Comparison of ENCODE assay signal across 22 cellular contexts in genomic region chr2:147416099-147416498, GRCh38.
DNase-seq lines count a peak whose midpoint lies in the region; ATAC-seq, FAIRE-seq and TF ChIP-seq lines count a peak whose summit lies in the region.
"Had no signal": no experiment of that assay in that cellular context is flagged by ENCODE, and none has a peak within 500 bp of the region (broad histone marks: within the 10 kb centered on the region; RNA-seq: fewer than 3 reads in every experiment).

No MANE protein-coding gene starts in this region.

- ATAC-seq in mucosa of descending colon = peak; percentile 93
- ATAC-seq in T-cell (replicated peaks in 1 of 4) = no peak
- no peak for ATAC-seq in natural killer cell treated with Interleukin-12 subunit alpha and Interleukin-12 subunit beta and Interleukin-15 and Interleukin-18, amount 100 ng/mL, for 72 hours
- ATAC-seq: K562 had no signal

- H3K4me1 ChIP-seq in astrocyte (ENCODE audit: insufficient read depth, low read length) (no peaks in the 10 kb centered on the region), mucosa of descending colon (ENCODE audit: low read depth) (no peaks in the 10 kb centered on the region)
- H3K4me1 ChIP-seq: tibial artery had no signal

- H3K27me3 Mint-ChIP-seq in astrocyte (ENCODE audit: low read depth, unreplicated experiment) = peaks cover 3% of the 10 kb centered on the region
- H3K27me3 Mint-ChIP-seq in T-cell = peaks cover 3 to 12% of the 10 kb centered on the region in 2 donors
- H3K27me3 Mint-ChIP-seq in natural killer cell treated with Interleukin-12 subunit alpha and Interleukin-12 subunit beta and Interleukin-15 and Interleukin-18, amount 100 ng/mL, for 72 hours = peaks cover 0 to 5% of the 10 kb centered on the region in 2 donors
- H3K27me3 Mint-ChIP-seq: central memory CD8-positive, alpha-beta T cell had no signal

- intact Hi-C loops in mucosa of descending colon (cut with DNase I, micrococcal nuclease) = no loop called here

- H3K4me3 ChIP-seq in astrocyte (ENCODE audit: insufficient read depth, low read depth, low read length) (no peak overlapping the region), mucosa of descending colon (no peak overlapping the region)
- H3K4me3 ChIP-seq: K562, tibial artery had no signal

- H2AFZ ChIP-seq in astrocyte (ENCODE audit: low read depth, low read length) = no peak overlapping the region

- DNase-seq in SIG-M5 treated with dmso at 0.1 percent for 504 hours (lab: John Stamatoyannopoulos, UW; ENCODE audit: unreplicated experiment) (peak; percentile 10), SIG-M5 (lab: John Stamatoyannopoulos, UW) (no peak), HTR-8/SVneo (ENCODE audit: insufficient read length, low spot score) (peak; percentile 8), astrocyte (ENCODE audit: low read depth) (peak; percentile 29), mucosa of descending colon (no peak), T-cell (no peak), AG20443 (ENCODE audit: low spot score) (no peak)
- DNase-seq in natural killer cell treated with Interleukin-12 subunit alpha and Interleukin-12 subunit beta and Interleukin-15 and Interleukin-18, amount 100 ng/mL, for 72 hours (ENCODE audit: low spot score) = no peak
- DNase-seq: 8988T; activated CD8-positive, alpha-beta memory T cell treated with anti-CD3 and anti-CD28 coated beads, Interleukin-2, amount 50 U/mL, for 4 hours; activated naive CD8-positive, alpha-beta T cell treated with anti-CD3 and anti-CD28 coated beads, Interleukin-2, amount 10 ng/mL, durations not matched to agents 7 days and 5 days; DMS79 treated with DMSO at 0.1 percent for 48 hours; effector memory CD4-positive, alpha-beta T cell; NCI-H1105; SHP77; stimulated activated CD4-positive, alpha-beta T cell treated with anti-CD3 and anti-CD28 coated beads, Interleukin-4, amount 100 ng/mL, for 24 hours; stimulated activated CD8-positive, alpha-beta memory T cell treated with anti-CD3 and anti-CD28 coated beads, Interleukin-4, amount 100 ng/mL, for 48 hours; tibial artery had no signal

- H3K9me3 ChIP-seq in astrocyte (ENCODE audit: insufficient read depth, low read depth, low read length) = no peaks in the 10 kb centered on the region
- H3K9me3 ChIP-seq in mucosa of descending colon = no peaks in the 10 kb centered on the region
- H3K9me3 ChIP-seq: tibial artery had no signal

- H3K9ac ChIP-seq in astrocyte (ENCODE audit: low read length) = no peak overlapping the region

- no peaks in the 10 kb centered on the region for H3K79me2 ChIP-seq in astrocyte (ENCODE audit: insufficient read depth, low read length)

- no peaks in the 10 kb centered on the region for H4K20me1 ChIP-seq in astrocyte (ENCODE audit: insufficient read depth, low read length)

- no peak overlapping the region for H3K27ac ChIP-seq in astrocyte (ENCODE audit: low read depth, low read length)
- H3K27ac ChIP-seq: C4-2B, tibial artery had no signal

- no peak overlapping the region for H3K4me2 ChIP-seq in astrocyte (ENCODE audit: low read length)

- POLR2A ChIA-PET in T-cell (lab: Charles Lee) = no interaction called here

- H3K4me1 Mint-ChIP-seq in astrocyte (ENCODE audit: low read depth, unreplicated experiment) = peaks cover 5% of the 10 kb centered on the region
- peaks cover 0 to 3% (median 0%) of the 10 kb centered on the region in 3 donors for H3K4me1 Mint-ChIP-seq in T-cell
- H3K4me1 Mint-ChIP-seq in natural killer cell treated with Interleukin-12 subunit alpha and Interleukin-12 subunit beta and Interleukin-15 and Interleukin-18, amount 100 ng/mL, for 72 hours (ENCODE audit: low read depth in 2 of 2) = no peaks in the 10 kb centered on the region
- H3K4me1 Mint-ChIP-seq: activated naive CD8-positive, alpha-beta T cell treated with anti-CD3 and anti-CD28 coated beads, Interleukin-2, amount 10 ng/mL, durations not matched to agents 7 days and 5 days; central memory CD8-positive, alpha-beta T cell had no signal

- H3K36me3 Mint-ChIP-seq in astrocyte (ENCODE audit: low read depth, unreplicated experiment) (no peaks in the 10 kb centered on the region), T-cell (peaks cover 1% of the 10 kb centered on the region)
- peaks cover 20% of the 10 kb centered on the region for H3K36me3 Mint-ChIP-seq in natural killer cell treated with Interleukin-12 subunit alpha and Interleukin-12 subunit beta and Interleukin-15 and Interleukin-18, amount 100 ng/mL, for 72 hours

- H3K4me3 Mint-ChIP-seq in astrocyte (ENCODE audit: unreplicated experiment) = no peak overlapping the region
- H3K4me3 Mint-ChIP-seq in T-cell = no peak overlapping the region
- H3K4me3 Mint-ChIP-seq in natural killer cell treated with Interleukin-12 subunit alpha and Interleukin-12 subunit beta and Interleukin-15 and Interleukin-18, amount 100 ng/mL, for 72 hours = no peak overlapping the region
- H3K4me3 Mint-ChIP-seq: activated naive CD8-positive, alpha-beta T cell treated with anti-CD3 and anti-CD28 coated beads, Interleukin-2, amount 10 ng/mL, durations not matched to agents 7 days and 5 days; central memory CD8-positive, alpha-beta T cell; T-helper 2 cell treated with Interferon-gamma antibody and Interleukin-4, amounts not matched to agents 5 μg/mL and 100 μg/mL, for 36 hours had no signal

- TF ChIP-seq CTCF in astrocyte (IDR thresholded peaks at IDR 0.05; ENCODE audit: insufficient read depth, low read depth, low read length) (no peak), mucosa of descending colon (IDR thresholded peaks at IDR 0.05) (no peak)

- H3K9me3 Mint-ChIP-seq in astrocyte (ENCODE audit: unreplicated experiment) (peaks cover 7% of the 10 kb centered on the region), T-cell (peaks cover 0 to 18% (median 17%) of the 10 kb centered on the region in 3 donors)
- H3K9me3 Mint-ChIP-seq in natural killer cell treated with Interleukin-12 subunit alpha and Interleukin-12 subunit beta and Interleukin-15 and Interleukin-18, amount 100 ng/mL, for 72 hours = peaks cover 9% of the 10 kb centered on the region

- FAIRE-seq in HTR-8/SVneo (lab: Jason Lieb, UNC) (peak; percentile 70), astrocyte (lab: Jason Lieb, UNC) (no peak)
- FAIRE-seq: K562 had no signal

- H3K27me3 ChIP-seq in astrocyte (ENCODE audit: insufficient read depth, low read length) = no peaks in the 10 kb centered on the region
- H3K27me3 ChIP-seq: tibial artery had no signal

- H3K27ac Mint-ChIP-seq in astrocyte (ENCODE audit: unreplicated experiment) (no peak overlapping the region), T-cell (no peak overlapping the region)
- H3K27ac Mint-ChIP-seq in natural killer cell treated with Interleukin-12 subunit alpha and Interleukin-12 subunit beta and Interleukin-15 and Interleukin-18, amount 100 ng/mL, for 72 hours = no peak overlapping the region
- H3K27ac Mint-ChIP-seq: activated naive CD8-positive, alpha-beta T cell treated with anti-CD3 and anti-CD28 coated beads, Interleukin-2, amount 10 ng/mL, durations not matched to agents 7 days and 5 days; T-helper 2 cell treated with Interferon-gamma antibody and Interleukin-4, amounts not matched to agents 5 μg/mL and 100 μg/mL, for 36 hours had no signal

- CTCF ChIA-PET in T-cell (lab: Charles Lee) = no interaction called here

- H3K36me3 ChIP-seq in astrocyte (ENCODE audit: insufficient read depth, low read length) = no peaks in the 10 kb centered on the region
- H3K36me3 ChIP-seq in mucosa of descending colon (ENCODE audit: low read depth) = no peaks in the 10 kb centered on the region
- H3K36me3 ChIP-seq: tibial artery had no signal

Comparison
In these comparisons a context has a peak if more than half of its experiments do, and no peak if none do; other contexts are left out.
1. DNase-seq: peak in SIG-M5 treated with dmso at 0.1 percent for 504 hours (single experiment), HTR-8/SVneo (single experiment) and astrocyte (single experiment); none in SIG-M5 (single experiment), mucosa of descending colon (0 of 3), T-cell (0 of 34), AG20443 (single experiment) and natural killer cell treated with Interleukin-12 subunit alpha and Interleukin-12 subunit beta and Interleukin-15 and Interleukin-18, amount 100 ng/mL, for 72 hours (single experiment).